In the genomic region with DNA sequence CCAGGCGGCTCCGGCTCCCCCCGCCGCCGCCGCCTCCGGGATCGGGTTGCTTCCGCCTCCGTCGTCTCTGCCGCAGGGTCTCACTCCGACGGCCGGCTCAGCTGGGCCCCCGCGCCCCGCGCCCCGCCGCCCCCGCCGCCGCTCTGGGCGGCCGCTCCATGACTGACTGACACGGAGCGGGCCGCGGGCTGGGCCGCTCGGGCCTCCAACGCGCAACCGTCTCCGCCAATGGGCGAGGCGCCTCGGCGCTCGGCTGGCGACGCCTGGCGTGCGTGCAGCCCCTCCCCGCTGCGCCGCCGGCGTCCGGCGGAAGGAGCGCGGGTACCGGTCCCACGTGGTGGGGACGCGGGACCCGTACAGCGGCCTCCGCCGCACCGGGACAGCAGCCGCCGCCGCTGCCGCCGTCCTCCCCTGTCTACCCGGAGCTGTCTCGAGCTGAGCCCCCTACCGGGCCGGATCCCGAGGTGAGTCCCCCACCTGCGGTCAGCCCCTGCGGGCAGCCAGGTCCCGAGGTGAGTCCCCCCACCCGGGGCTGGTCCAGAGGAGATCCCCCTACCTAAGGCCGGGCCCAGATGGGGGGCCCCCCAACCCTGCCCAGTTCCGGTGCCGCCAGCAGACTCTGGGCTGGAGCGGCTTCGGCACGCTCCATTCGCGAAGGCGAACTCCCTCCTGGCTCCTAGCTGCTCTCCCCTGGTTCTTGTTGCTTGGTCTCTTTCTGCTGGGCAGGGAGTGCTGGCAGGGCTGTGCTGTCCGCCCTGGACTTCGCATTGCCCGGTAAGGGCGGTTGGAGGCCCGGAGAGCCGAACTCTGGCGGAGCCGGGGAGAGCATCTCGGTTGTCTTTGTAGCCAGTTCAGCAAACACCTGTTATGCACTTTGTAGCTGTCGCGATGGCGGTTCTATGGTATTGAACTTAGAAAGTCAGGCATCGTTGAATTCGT, we compare ENCODE assay signal across 8 cellular contexts. TPM values are rescaled to one million over a fixed set of nuclear protein-coding genes. Genes with fewer than 3 reads are reported as not detected.
A peak's percentile ranks its signal among the peaks of the same experiment; 100 is the strongest.
DNase-seq lines count a peak whose midpoint lies in the region; ATAC-seq and TF ChIP-seq lines count a peak whose summit lies in the region.

A gene (minus strand): TSS at position 230 of the 939 bp plus-strand sequence. CDS start 11,640 bp downstream, outside the sequence.
A gene (plus strand): TSS at position 355 of the 939 bp plus-strand sequence. CDS start 1,387 bp downstream, outside the sequence.

- TF ChIP-seq CTCF in A673 (conservative IDR thresholded peaks at IDR 0.05; ENCODE audit: low read depth, low read length), result no peak

- no peaks in the 10 kb centered on the region for H3K9me3 ChIP-seq in A673 (ENCODE audit: low read depth, low read length, poor library complexity, severe bottlenecking)

- peaks cover 5% of the 10 kb centered on the region for H3K36me3 ChIP-seq in A673 (ENCODE audit: insufficient read depth, low read length, poor library complexity, severe bottlenecking)

- intact Hi-C loops in A673 (cut with micrococcal nuclease; ENCODE audit: unreplicated experiment), result loop anchor here (1.0 kb wide), 1 partner anchor 67 kb away; no protein-coding TSS in a partner anchor

- peak within 1 kb of the TSS; percentile 99 for H3K4me3 ChIP-seq in A673 (ENCODE audit: low read depth, low read length, poor library complexity, severe bottlenecking)

- no peaks in the 10 kb centered on the region for H3K27me3 ChIP-seq in A673 (replicated peaks; ENCODE audit: insufficient read depth, low read depth, low read length, poor library complexity)

- peak; percentile 73 for TF ChIP-seq POLR2A in GM18526 (IDR thresholded peaks at IDR 0.05; ENCODE audit: extremely low read depth, insufficient read length)

- POLR2A ChIA-PET in A673 (lab: Charles Lee; ENCODE audit: low non-redundant PET), result interaction anchor here (0.6 kb wide), 1 partner anchor 622 kb away, joined by 3 read pairs; no protein-coding TSS in a partner anchor

- BruUV-seq in A673 (replicated peaks; lab: Mats Ljungman, UMichigan), result no TSS peak

- DNase-seq in A673 (ENCODE audit: low spot score), result peak; percentile 95
- DNase-seq in NCI-H2196 treated with DMSO at 0.1 percent for 48 hours (lab: John Stamatoyannopoulos, UW; ENCODE audit: unreplicated experiment), result peak; percentile 69
- DNase-seq in activated CD4-positive, CD25-positive, alpha-beta regulatory T cell (lab: John Stamatoyannopoulos, UW), result peak; percentile 62 to 81 (median 73)
- peak; percentile 87 for DNase-seq in central memory CD4-positive, alpha-beta T cell
- DNase-seq in iris pigment epithelial cell (ENCODE audit: low read depth), result peak; percentile 92
- DNase-seq in stimulated activated CD4-positive, alpha-beta T cell treated with anti-CD3 and anti-CD28 coated beads, Interleukin-12 subunit alpha, Interleukin-12 subunit beta, amount 100 ng/mL, for 24 hours (ENCODE audit: low read depth in 2 of 2), result peak; percentile 68 to 75

- CTCF ChIA-PET in A673 (lab: Charles Lee), result no interaction called here

- peaks cover 22% of the 10 kb centered on the region for H3K4me1 ChIP-seq in A673 (ENCODE audit: insufficient read depth, low read length, poor library complexity, severe bottlenecking)

- peak; percentile 73 for ATAC-seq in HG03066 (IDR thresholded peaks at IDR 0.05; ENCODE audit: low read depth, unreplicated experiment)

- H3K27ac ChIP-seq in A673 (ENCODE audit: low read depth, low read length, poor library complexity, severe bottlenecking), result peak within 1 kb of the TSS; percentile 90

RNA-seq across cellular contexts. Expression of the first gene that starts in this region (rescaled TPM):
- 27.8 and 33.4 TPM in 2 replicates for total RNA-seq in A673 (2021)

RNA-seq across cellular contexts. Expression of the second gene that starts in this region (rescaled TPM):
- total RNA-seq in A673 (2021), result 26.2 and 33.3 TPM in 2 replicates

Comparison
In these comparisons a context has a peak if more than half of its experiments do, and no peak if none do; other contexts are left out.
1. Peak in every context shown above with its lines: DNase-seq, ATAC-seq, H3K4me3 ChIP-seq and H3K27ac ChIP-seq.